Comparison of ENCODE assay signal across 10 cellular contexts in genomic region chr1:49102752-49103151, GRCh38.
DNase-seq lines count a peak whose midpoint lies in the region; ATAC-seq and TF ChIP-seq lines count a peak whose summit lies in the region.
"Had no signal": no experiment of that assay in that cellular context is flagged by ENCODE, and none has a peak within 500 bp of the region (broad histone marks: within the 10 kb centered on the region; RNA-seq: fewer than 3 reads in every experiment).

No MANE protein-coding gene starts in this region.

- H3K36me3 ChIP-seq in PC-3 (ENCODE audit: low read depth, low read length) (no peaks in the 10 kb centered on the region), HAP-1 (replicated peaks) (no peaks in the 10 kb centered on the region)
- H3K36me3 ChIP-seq: suprapubic skin had no signal

- in situ Hi-C loops in HAP-1 (cut with MboI; ENCODE audit: low sequenced_read_pairs): no loop called here

- H3F3A ChIP-seq in PC-3 (ENCODE audit: low read length, unreplicated experiment): no peaks in the 10 kb centered on the region

- TF ChIP-seq CTCF in PC-3 (conservative IDR thresholded peaks at IDR 0.05; ENCODE audit: low read depth, low read length): no peak
- TF ChIP-seq CTCF in glutamatergic neuron (IDR thresholded peaks at IDR 0.05; ENCODE audit: partially characterized antibody, unreplicated experiment): no peak

- intact Hi-C loops in PC-3 (cut with micrococcal nuclease): loop anchor here (5.0 kb wide), 3 partner anchors 185 to 525 kb away; no protein-coding TSS in a partner anchor

- H3K27ac ChIP-seq in PC-3 (ENCODE audit: low read length): peak overlapping the region; percentile 52
- H3K27ac ChIP-seq: suprapubic skin had no signal

- no peak overlapping the region for H2AFZ ChIP-seq in PC-3 (ENCODE audit: low read length)

- peak overlapping the region; percentile 9; the same call in 1 of the 2 replicates for H3K4me2 ChIP-seq in PC-3 (ENCODE audit: low read length)

- no peaks in the 10 kb centered on the region for H3K9me2 ChIP-seq in PC-3 (replicated peaks; ENCODE audit: low read length)

- CTCF ChIA-PET in PC-3 (lab: Charles Lee): no interaction called here

- H3K27ac Mint-ChIP-seq in glutamatergic neuron (ENCODE audit: unreplicated experiment): no peak overlapping the region
- H3K27ac Mint-ChIP-seq: activated T-helper 2 cell treated with anti-CD3 and anti-CD28 coated beads, Interferon-gamma antibody, Interleukin-2, Interleukin-4, amounts not matched to agents 10 μg/mL and 5 μg/mL and 100 μg/mL, durations not matched to agents 14 hours and 24 hours and 36 hours had no signal

- no peaks in the 10 kb centered on the region for H3K36me3 Mint-ChIP-seq in glutamatergic neuron (ENCODE audit: unreplicated experiment)

- no TSS peak for BruUV-seq in PC-3 (replicated peaks; lab: Mats Ljungman, UMichigan)

- no peaks in the 10 kb centered on the region for H3K9me3 ChIP-seq in PC-3 (ENCODE audit: low read length)
- no peaks in the 10 kb centered on the region for H3K9me3 ChIP-seq in HAP-1
- H3K9me3 ChIP-seq: suprapubic skin had no signal

- DNase-seq in GM04503 (ENCODE audit: low read depth) (peak; percentile 70), PC-3 (peak; percentile 83), glomerular visceral epithelial cell (ENCODE audit: extremely low spot score) (peak; percentile 81), glutamatergic neuron (no peak), HAP-1 (ENCODE audit: low spot score in 2 of 2) (no peak), activated gamma-delta T cell treated with Interleukin-2 at 50 U/mL for 16 hours (no peak)

- peaks cover 40% of the 10 kb centered on the region for H3K4me1 ChIP-seq in PC-3 (ENCODE audit: insufficient read depth, low read length)
- no peaks in the 10 kb centered on the region for H3K4me1 ChIP-seq in HAP-1
- H3K4me1 ChIP-seq: suprapubic skin had no signal

- H3K9ac ChIP-seq in PC-3 (ENCODE audit: low read length): no peak overlapping the region

- no peaks in the 10 kb centered on the region for H3K79me2 ChIP-seq in PC-3 (ENCODE audit: low read length)

- no peaks in the 10 kb centered on the region for H4K20me1 ChIP-seq in PC-3 (ENCODE audit: low read length)

- H3K4me3 ChIP-seq in PC-3 (ENCODE audit: low read length) (no peak overlapping the region), HAP-1 (no peak overlapping the region)
- H3K4me3 ChIP-seq: suprapubic skin had no signal

- POLR2A ChIA-PET in PC-3 (lab: Charles Lee; ENCODE audit: unreplicated experiment): no interaction called here

- H3K27me3 Mint-ChIP-seq in glutamatergic neuron (ENCODE audit: unreplicated experiment): peaks cover 2% of the 10 kb centered on the region

- no peaks in the 10 kb centered on the region for H3K4me1 Mint-ChIP-seq in glutamatergic neuron (ENCODE audit: low read depth, unreplicated experiment)

- no peaks in the 10 kb centered on the region for H3K9me3 Mint-ChIP-seq in glutamatergic neuron (ENCODE audit: unreplicated experiment)
- H3K9me3 Mint-ChIP-seq: activated T-helper 2 cell treated with anti-CD3 and anti-CD28 coated beads, Interferon-gamma antibody, Interleukin-2, Interleukin-4, amounts not matched to agents 10 μg/mL and 5 μg/mL and 100 μg/mL, durations not matched to agents 14 hours and 24 hours and 36 hours had no signal

- ATAC-seq in GM21737 (IDR thresholded peaks at IDR 0.05; ENCODE audit: unreplicated experiment): peak; percentile 61
- peak; percentile 79 for ATAC-seq in PC-3
- no peak for ATAC-seq in HG02798 (IDR thresholded peaks at IDR 0.05; ENCODE audit: poor library complexity, unreplicated experiment)

- H3K4me3 Mint-ChIP-seq in glutamatergic neuron (ENCODE audit: unreplicated experiment): no peak overlapping the region

- no peaks in the 10 kb centered on the region for H3K27me3 ChIP-seq in PC-3 (ENCODE audit: low read length)
- H3K27me3 ChIP-seq in HAP-1 (ENCODE audit: low read depth): no peaks in the 10 kb centered on the region
- H3K27me3 ChIP-seq: suprapubic skin had no signal

Comparison
In these comparisons a context has a peak if more than half of its experiments do, and no peak if none do; other contexts are left out.
1. DNase-seq: peak in GM04503 (single experiment), PC-3 (single experiment) and glomerular visceral epithelial cell (single experiment); none in glutamatergic neuron (single experiment), HAP-1 (0 of 2) and activated gamma-delta T cell treated with Interleukin-2 at 50 U/mL for 16 hours (single experiment).